In the genomic region with DNA sequence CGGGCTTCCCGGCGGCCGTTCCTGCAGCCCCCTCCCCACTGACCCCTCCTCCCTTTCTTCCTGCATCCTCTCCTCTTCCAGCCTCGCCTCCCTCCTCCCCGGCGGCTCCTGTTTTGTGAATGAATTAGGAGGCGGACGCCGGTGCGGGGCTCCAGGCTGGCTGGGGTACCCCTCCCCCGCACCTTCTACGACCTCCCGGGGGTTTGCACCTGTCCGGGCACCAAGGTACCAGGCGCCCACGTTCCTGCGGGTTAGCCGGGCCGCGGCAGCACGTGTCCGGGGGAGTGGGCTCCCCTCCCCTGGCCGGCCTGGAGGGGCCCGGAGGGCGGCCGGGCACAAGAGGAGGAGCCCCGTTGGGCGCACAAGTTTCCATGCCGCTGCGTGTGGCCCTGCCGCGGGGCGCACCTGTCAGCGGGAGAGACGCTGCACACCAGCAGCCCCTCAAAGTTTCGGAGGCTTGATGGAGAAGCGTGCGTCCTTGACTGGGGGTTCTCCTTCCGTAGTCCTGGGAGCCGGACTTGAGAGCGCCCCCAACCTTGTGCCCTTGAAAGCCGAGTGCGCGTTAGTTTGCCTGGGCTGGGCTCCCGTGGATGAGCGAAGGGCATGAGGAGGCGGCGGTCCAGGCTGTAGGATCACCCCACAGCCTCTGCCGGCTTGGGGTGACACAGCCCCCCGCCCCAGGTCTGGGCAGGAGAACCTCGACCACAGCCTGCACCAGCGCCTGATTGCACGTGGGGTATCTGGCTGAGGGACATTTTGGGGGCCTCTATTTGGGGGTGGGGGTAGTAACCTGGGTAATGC, we compare ENCODE assay signal across 8 cellular contexts. TPM values are rescaled to one million over a fixed set of nuclear protein-coding genes. Genes with fewer than 3 reads are reported as not detected.
A peak's percentile ranks its signal among the peaks of the same experiment; 100 is the strongest.
DNase-seq lines count a peak whose midpoint lies in the region; ATAC-seq and TF ChIP-seq lines count a peak whose summit lies in the region.

No MANE protein-coding gene starts in this region.

- peak overlapping the region; percentile 69 for H3K27ac Mint-ChIP-seq in Calu3 (ENCODE audit: unreplicated experiment)

- H3K27me3 Mint-ChIP-seq in Calu3 (ENCODE audit: unreplicated experiment), result no peaks in the 10 kb centered on the region

- intact Hi-C loops in Calu3 (cut with micrococcal nuclease; ENCODE audit: unreplicated experiment), result no loop called here
- intact Hi-C loops in dorsolateral prefrontal cortex (cut with DNase I), result loop anchor here in 1 of 2 donors (10.0 kb wide), 1 partner anchor 102 kb away; no protein-coding TSS in a partner anchor

- peak overlapping the region; percentile 33 to 74 (median 59) for H3K4me3 ChIP-seq in dorsolateral prefrontal cortex

- peaks cover 52% of the 10 kb centered on the region for H3K36me3 Mint-ChIP-seq in Calu3 (ENCODE audit: insufficient read depth, unreplicated experiment)

- CTCF ChIA-PET in Calu3 (lab: Charles Lee), result interaction anchor here (0.6 to 2.2 kb wide), 6 partner anchors 25 to 448 kb away, joined by 3 to 14 read pairs (median 6); no protein-coding TSS in a partner anchor

- no peak for TF ChIP-seq POLR2A in erythroblast (IDR thresholded peaks at IDR 0.05; ENCODE audit: low read length)

- TF ChIP-seq CTCF in Calu3 (IDR thresholded peaks at IDR 0.05; ENCODE audit: unreplicated experiment) (no peak), dorsolateral prefrontal cortex (IDR thresholded peaks at IDR 0.05 in 54 of 56, conservative IDR thresholded peaks at IDR 0.05 in 2 of 56; ENCODE audit: low read depth in 1 of 56, partially characterized antibody in 56 of 56) (no peak)

- DNase-seq in Calu3 (peak; percentile 32), M059J (ENCODE audit: low read depth) (peak; percentile 20), dorsolateral prefrontal cortex (no peak), myocyte (ENCODE audit: low read depth) (peak; percentile 21), erythroblast (lab: John Stamatoyannopoulos, UW) (no peak)

- BruUV-seq in Calu3 (replicated peaks; lab: Mats Ljungman, UMichigan), result no TSS peak

- H3K4me3 Mint-ChIP-seq in Calu3 (ENCODE audit: low read depth, unreplicated experiment), result peak overlapping the region; percentile 85

- peaks cover 0 to 8% (median 0%) of the 10 kb centered on the region in 45 donors for H3K27me3 ChIP-seq in dorsolateral prefrontal cortex

- ATAC-seq in HG03175 (IDR thresholded peaks at IDR 0.05; ENCODE audit: unreplicated experiment) (no peak), HG02970 (IDR thresholded peaks at IDR 0.05; ENCODE audit: low FRiP score, unreplicated experiment) (no peak), GM21825 (IDR thresholded peaks at IDR 0.05; ENCODE audit: unreplicated experiment) (no peak)

- H3K9me3 Mint-ChIP-seq in Calu3 (ENCODE audit: low read depth, unreplicated experiment), result no peaks in the 10 kb centered on the region

- no peak overlapping the region for H3K27ac ChIP-seq in dorsolateral prefrontal cortex

- peaks cover 35% of the 10 kb centered on the region for H3K4me1 Mint-ChIP-seq in Calu3 (ENCODE audit: low read depth, unreplicated experiment)

RNA-seq across cellular contexts. Expression of gene HAS3, which starts 1.2 kb away (rescaled TPM):
- total RNA-seq in Calu3 (2022) (29.8 and 33.2 TPM in 2 replicates), dorsolateral prefrontal cortex (1 to 10 TPM in 119 of 120 experiments, under 1 TPM in 1; 1.00 to 5.7 (median 2.7) TPM), myocyte (0.08 TPM in 1 of 2 replicates, not detected in the other)
- total RNA-seq in M059J (2014; rRNA removed; shearing (Covaris generic)), result 0.20 and 1.3 TPM in 2 replicates
- polyA plus RNA-seq in myocyte (2012), result 1.3 TPM

RNA-seq across cellular contexts. Expression of gene CHTF8, which starts 25.7 kb away (rescaled TPM):
- total RNA-seq in Calu3 (2022) (131 and 146 TPM in 2 replicates), dorsolateral prefrontal cortex (10 to 100 TPM; 40.8 to 90.1 (median 64.5) TPM), myocyte (35.5 and 36.6 TPM in 2 replicates)
- total RNA-seq in M059J (2014; rRNA removed; shearing (Covaris generic)), result 82.1 and 84.6 TPM in 2 replicates
- polyA plus RNA-seq in myocyte (2012), result 72.9 TPM

RNA-seq across cellular contexts. Expression of gene UTP4, which starts 25.8 kb away (rescaled TPM):
- total RNA-seq in Calu3 (2022), result 113 and 116 TPM in 2 replicates
- 32.0 and 37.4 TPM in 2 replicates for total RNA-seq in M059J (2014; rRNA removed; shearing (Covaris generic))
- total RNA-seq in dorsolateral prefrontal cortex, result 10 to 100 TPM; 24.8 to 57.1 (median 40.2) TPM
- 16.1 and 18.1 TPM in 2 replicates for total RNA-seq in myocyte
- 41.1 TPM for polyA plus RNA-seq in myocyte (2012)

Comparison
In these comparisons a context has a peak if more than half of its experiments do, and no peak if none do; other contexts are left out.
1. DNase-seq: peak in Calu3 (single experiment), M059J (single experiment) and myocyte (single experiment); none in dorsolateral prefrontal cortex (0 of 10) and erythroblast (0 of 2).